23 cellular contexts compared by ENCODE assay signal in the genomic region with DNA sequence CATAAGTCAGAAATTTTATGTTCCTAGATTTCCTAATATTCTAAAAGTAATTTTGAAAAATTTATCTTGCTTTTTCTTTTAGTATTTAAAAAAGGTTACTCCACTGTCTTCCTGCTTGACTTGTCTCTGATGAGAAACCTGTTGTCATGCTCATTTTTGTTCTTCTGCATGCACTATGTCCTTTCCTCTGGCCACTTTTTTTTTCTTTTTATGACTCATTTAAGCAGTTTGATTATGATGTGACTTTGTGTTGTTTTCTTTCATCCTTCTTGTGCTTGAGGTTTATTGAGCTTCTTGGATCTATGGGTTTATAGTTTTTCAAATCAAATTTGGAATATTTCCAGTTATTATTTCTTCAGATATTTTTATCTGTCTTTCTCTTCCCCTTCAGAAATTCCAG. TPM values are rescaled to one million over a fixed set of nuclear protein-coding genes. Genes with fewer than 3 reads are reported as not detected.
DNase-seq lines count a peak whose midpoint lies in the region; ATAC-seq, FAIRE-seq and TF ChIP-seq lines count a peak whose summit lies in the region.
"Had no signal": no experiment of that assay in that cellular context is flagged by ENCODE, and none has a peak within 500 bp of the region (broad histone marks: within the 10 kb centered on the region; RNA-seq: fewer than 3 reads in every experiment).

No MANE protein-coding gene starts in this region.

- DNase-seq in SK-N-DZ (ENCODE audit: low spot score) = no peak
- no peak for DNase-seq in HPDE6-E6E7 (ENCODE audit: extremely low spot score)
- no peak for DNase-seq in WERI-Rb-1
- DNase-seq in NCI-H69 (lab: John Stamatoyannopoulos, UW) = no peak
- DNase-seq: activated CD4-positive, CD25-positive, alpha-beta regulatory T cell; activated CD8-positive, alpha-beta T cell treated with anti-CD3 and anti-CD28 coated beads for 36 hours; activated naive CD4-positive, alpha-beta T cell treated with anti-CD3 and anti-CD28 coated beads for 36 hours; activated T-cell treated with anti-CD3 and anti-CD28 coated beads, Interleukin-2, amount 50 U/mL, for 1 hour; amygdala; central memory CD4-positive, alpha-beta T cell; dermis blood vessel endothelial cell; KBM-7; kidney glomerular epithelial cell; NCI-H1694; sigmoid colon; T-helper 9 cell had no signal

- peak; percentile 63 for ATAC-seq in GM18511 (IDR thresholded peaks at IDR 0.05; ENCODE audit: unreplicated experiment)
- ATAC-seq in GM21723 (IDR thresholded peaks at IDR 0.05; ENCODE audit: unreplicated experiment) = peak; percentile 71
- peak; percentile 87 for ATAC-seq in HG03432 (IDR thresholded peaks at IDR 0.05; ENCODE audit: unreplicated experiment)
- ATAC-seq: activated CD8-positive, alpha-beta T cell treated with anti-CD3 and anti-CD28 coated beads for 36 hours; HCT116 had no signal

- no peaks in the 10 kb centered on the region for H3K9me3 ChIP-seq in WERI-Rb-1 (ENCODE audit: severe bottlenecking)
- H3K9me3 ChIP-seq: sigmoid colon had no signal

- peak; percentile 73 for FAIRE-seq in A204.1 (lab: Jason Lieb, UNC)

- H3K27ac ChIP-seq in WERI-Rb-1 = no peak overlapping the region
- H3K27ac ChIP-seq: sigmoid colon had no signal

- H3K4me3 ChIP-seq in WERI-Rb-1 (ENCODE audit: low read depth, low read length) = no peak overlapping the region
- H3K4me3 ChIP-seq: lung, sigmoid colon had no signal

- H3K36me3 ChIP-seq in WERI-Rb-1 = no peaks in the 10 kb centered on the region
- H3K36me3 ChIP-seq: sigmoid colon had no signal

- no peaks in the 10 kb centered on the region for H3K27me3 ChIP-seq in WERI-Rb-1 (ENCODE audit: insufficient read depth, low read depth, severe bottlenecking)
- H3K27me3 ChIP-seq: sigmoid colon had no signal

- no peak for TF ChIP-seq CTCF in WERI-Rb-1 (IDR thresholded peaks at IDR 0.05; ENCODE audit: low read depth, low read length)

RNA-seq across cellular contexts. Expression of a gene that starts 12.0 kb away (rescaled TPM):
- polyA plus RNA-seq in SK-N-DZ (2014; cell fraction: cytosol; rRNA removed) = 32.3 and 35.8 TPM in 2 replicates
- 16.7 and 23.4 TPM in 2 replicates for polyA plus RNA-seq in SK-N-DZ (2014; cell fraction: nucleus; rRNA removed)

RNA-seq across cellular contexts. Expression of a gene that starts 33.7 kb away (rescaled TPM):
- polyA plus RNA-seq in SK-N-DZ (2014; cell fraction: cytosol; rRNA removed) = 0.19 and 0.22 TPM in 2 replicates
- polyA plus RNA-seq in SK-N-DZ (2014; cell fraction: nucleus; rRNA removed) = 0.40 and 0.93 TPM in 2 replicates
- polyA plus RNA-seq: BJ had no signal

RNA-seq across cellular contexts. Expression of a gene that starts 41.2 kb away (rescaled TPM):
- polyA plus RNA-seq in SK-N-DZ (2014; cell fraction: cytosol; rRNA removed) = 1.8 and 11.5 TPM in 2 replicates
- polyA plus RNA-seq in SK-N-DZ (2014; cell fraction: nucleus; rRNA removed) = 7.9 and 8.3 TPM in 2 replicates

RNA-seq across cellular contexts. Expression of a gene that starts 42.1 kb away (rescaled TPM):
- 0.07 and 0.33 TPM in 2 replicates for polyA plus RNA-seq in SK-N-DZ (2014; cell fraction: cytosol; rRNA removed)
- 0.69 and 1.5 TPM in 2 replicates for polyA plus RNA-seq in SK-N-DZ (2014; cell fraction: nucleus; rRNA removed)
